ENCODE assay signal across 1 cellular context in genomic region chr6:31922942-31923341, GRCh38.
TF ChIP-seq lines count a peak whose summit lies in the region.

No MANE protein-coding gene starts in this region.

TF ChIP-seq in GM23338, 12 proteins besides CTCF, POLR2A, EP300 and RAD21 (continued from another document):
- TF ChIP-seq, protein P1, sequence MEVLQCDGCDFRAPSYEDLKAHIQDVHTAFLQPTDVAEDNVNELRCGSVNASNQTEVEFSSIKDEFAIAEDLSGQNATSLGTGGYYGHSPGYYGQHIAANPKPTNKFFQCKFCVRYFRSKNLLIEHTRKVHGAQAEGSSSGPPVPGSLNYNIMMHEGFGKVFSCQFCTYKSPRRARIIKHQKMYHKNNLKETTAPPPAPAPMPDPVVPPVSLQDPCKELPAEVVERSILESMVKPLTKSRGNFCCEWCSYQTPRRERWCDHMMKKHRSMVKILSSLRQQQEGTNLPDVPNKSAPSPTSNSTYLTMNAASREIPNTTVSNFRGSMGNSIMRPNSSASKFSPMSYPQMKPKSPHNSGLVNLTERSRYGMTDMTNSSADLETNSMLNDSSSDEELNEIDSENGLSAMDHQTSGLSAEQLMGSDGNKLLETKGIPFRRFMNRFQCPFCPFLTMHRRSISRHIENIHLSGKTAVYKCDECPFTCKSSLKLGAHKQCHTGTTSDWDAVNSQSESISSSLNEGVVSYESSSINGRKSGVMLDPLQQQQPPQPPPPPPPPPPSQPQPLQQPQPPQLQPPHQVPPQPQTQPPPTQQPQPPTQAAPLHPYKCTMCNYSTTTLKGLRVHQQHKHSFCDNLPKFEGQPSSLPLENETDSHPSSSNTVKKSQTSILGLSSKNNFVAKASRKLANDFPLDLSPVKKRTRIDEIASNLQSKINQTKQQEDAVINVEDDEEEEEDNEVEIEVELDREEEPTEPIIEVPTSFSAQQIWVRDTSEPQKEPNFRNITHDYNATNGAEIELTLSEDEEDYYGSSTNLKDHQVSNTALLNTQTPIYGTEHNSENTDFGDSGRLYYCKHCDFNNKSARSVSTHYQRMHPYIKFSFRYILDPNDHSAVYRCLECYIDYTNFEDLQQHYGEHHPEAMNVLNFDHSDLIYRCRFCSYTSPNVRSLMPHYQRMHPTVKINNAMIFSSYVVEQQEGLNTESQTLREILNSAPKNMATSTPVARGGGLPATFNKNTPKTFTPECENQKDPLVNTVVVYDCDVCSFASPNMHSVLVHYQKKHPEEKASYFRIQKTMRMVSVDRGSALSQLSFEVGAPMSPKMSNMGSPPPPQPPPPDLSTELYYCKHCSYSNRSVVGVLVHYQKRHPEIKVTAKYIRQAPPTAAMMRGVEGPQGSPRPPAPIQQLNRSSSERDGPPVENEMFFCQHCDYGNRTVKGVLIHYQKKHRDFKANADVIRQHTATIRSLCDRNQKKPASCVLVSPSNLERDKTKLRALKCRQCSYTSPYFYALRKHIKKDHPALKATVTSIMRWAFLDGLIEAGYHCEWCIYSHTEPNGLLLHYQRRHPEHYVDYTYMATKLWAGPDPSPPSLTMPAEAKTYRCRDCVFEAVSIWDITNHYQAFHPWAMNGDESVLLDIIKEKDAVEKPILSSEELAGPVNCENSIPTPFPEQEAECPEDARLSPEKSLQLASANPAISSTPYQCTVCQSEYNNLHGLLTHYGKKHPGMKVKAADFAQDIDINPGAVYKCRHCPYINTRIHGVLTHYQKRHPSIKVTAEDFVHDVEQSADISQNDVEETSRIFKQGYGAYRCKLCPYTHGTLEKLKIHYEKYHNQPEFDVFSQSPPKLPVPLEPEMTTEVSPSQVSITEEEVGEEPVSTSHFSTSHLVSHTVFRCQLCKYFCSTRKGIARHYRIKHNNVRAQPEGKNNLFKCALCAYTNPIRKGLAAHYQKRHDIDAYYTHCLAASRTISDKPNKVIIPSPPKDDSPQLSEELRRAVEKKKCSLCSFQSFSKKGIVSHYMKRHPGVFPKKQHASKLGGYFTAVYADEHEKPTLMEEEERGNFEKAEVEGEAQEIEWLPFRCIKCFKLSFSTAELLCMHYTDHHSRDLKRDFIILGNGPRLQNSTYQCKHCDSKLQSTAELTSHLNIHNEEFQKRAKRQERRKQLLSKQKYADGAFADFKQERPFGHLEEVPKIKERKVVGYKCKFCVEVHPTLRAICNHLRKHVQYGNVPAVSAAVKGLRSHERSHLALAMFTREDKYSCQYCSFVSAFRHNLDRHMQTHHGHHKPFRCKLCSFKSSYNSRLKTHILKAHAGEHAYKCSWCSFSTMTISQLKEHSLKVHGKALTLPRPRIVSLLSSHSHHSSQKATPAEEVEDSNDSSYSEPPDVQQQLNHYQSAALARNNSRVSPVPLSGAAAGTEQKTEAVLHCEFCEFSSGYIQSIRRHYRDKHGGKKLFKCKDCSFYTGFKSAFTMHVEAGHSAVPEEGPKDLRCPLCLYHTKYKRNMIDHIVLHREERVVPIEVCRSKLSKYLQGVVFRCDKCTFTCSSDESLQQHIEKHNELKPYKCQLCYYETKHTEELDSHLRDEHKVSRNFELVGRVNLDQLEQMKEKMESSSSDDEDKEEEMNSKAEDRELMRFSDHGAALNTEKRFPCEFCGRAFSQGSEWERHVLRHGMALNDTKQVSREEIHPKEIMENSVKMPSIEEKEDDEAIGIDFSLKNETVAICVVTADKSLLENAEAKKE (CRISPR knock-in tag; IDR thresholded peaks at IDR 0.05) = no peak
